Comparison of ENCODE assay signal across 8 cellular contexts in genomic region chr22:29635734-29636357, GRCh38. TPM values are rescaled to one million over a fixed set of nuclear protein-coding genes. Genes with fewer than 3 reads are reported as not detected.
A peak's percentile ranks its signal among the peaks of the same experiment; 100 is the strongest.
DNase-seq lines count a peak whose midpoint lies in the region; ATAC-seq and TF ChIP-seq lines count a peak whose summit lies in the region.

No MANE protein-coding gene starts in this region.

- H3K36me3 Mint-ChIP-seq in WTC11: peaks cover 17% of the 10 kb centered on the region

- no peak overlapping the region for H3K4me3 Mint-ChIP-seq in WTC11

- intact Hi-C loops in cardiac septum (cut with DNase I) (no loop called here), right cardiac atrium (cut with DNase I) (loop anchor here in 3 of 4 donors (10.0 kb wide), 2 partner anchors 369 to 449 kb away; partner anchors contain the start of gene HORMAD2 (in 3 of the 3))

- no peaks in the 10 kb centered on the region for H3K27me3 Mint-ChIP-seq in WTC11 (ENCODE audit: low read depth)

- H3K4me1 Mint-ChIP-seq in WTC11: peaks cover 3% of the 10 kb centered on the region; the same call in 1 of the 2 replicates

- H3K9me3 ChIP-seq in cardiac muscle cell (ENCODE audit: low read depth) (no peaks in the 10 kb centered on the region), right cardiac atrium (ENCODE audit: control insufficient read depth, low read length) (no peaks in the 10 kb centered on the region)

- H3K4me1 ChIP-seq in cardiac muscle cell (ENCODE audit: low read depth): no peaks in the 10 kb centered on the region
- peaks cover 6% of the 10 kb centered on the region for H3K4me1 ChIP-seq in right cardiac atrium (ENCODE audit: control insufficient read depth, insufficient read depth, low read length)

- DNase-seq in cardiac muscle cell (ENCODE audit: low read depth in 1 of 2, low spot score in 1 of 2): peak; percentile 61 to 74
- no peak for DNase-seq in cardiac septum (ENCODE audit: low spot score)
- peak; percentile 28 for DNase-seq in NCI-H2081 treated with DMSO at 0.1 percent for 48 hours (lab: John Stamatoyannopoulos, UW)
- no peak for DNase-seq in WTC11 (ENCODE audit: low spot score)
- no peak for DNase-seq in right cardiac atrium
- peak; percentile 82 for DNase-seq in superior temporal gyrus (ENCODE audit: extremely low spot score)

- POLR2A ChIA-PET in WTC11 (lab: Charles Lee): no interaction called here

- TF ChIP-seq CTCF in cardiac muscle cell (IDR thresholded peaks at IDR 0.05; ENCODE audit: low read depth, low read length): peak; percentile 64
- TF ChIP-seq CTCF in WTC11 (IDR thresholded peaks at IDR 0.05): peak; percentile 36

- H3K27me3 ChIP-seq in cardiac muscle cell (no peaks in the 10 kb centered on the region), right cardiac atrium (ENCODE audit: control insufficient read depth, insufficient read depth) (no peaks in the 10 kb centered on the region)

- no peaks in the 10 kb centered on the region for H3K9me3 Mint-ChIP-seq in WTC11

- peaks cover 3% of the 10 kb centered on the region for H3K36me3 ChIP-seq in cardiac muscle cell

- WGBS in right cardiac atrium: 37% methylated on average over 3 of the region's 3 CpGs

- ATAC-seq in WTC11: peak; percentile 90
- ATAC-seq in right cardiac atrium: peak; percentile 44 to 56
- no peak for ATAC-seq in HG03469 (IDR thresholded peaks at IDR 0.05; ENCODE audit: unreplicated experiment)
- ATAC-seq in GM18870 (IDR thresholded peaks at IDR 0.05; ENCODE audit: unreplicated experiment): no peak

- H3K4me3 ChIP-seq in cardiac muscle cell (no peak overlapping the region), right cardiac atrium (ENCODE audit: low read length) (no peak overlapping the region)

- H3K27ac Mint-ChIP-seq in WTC11: peak overlapping the region; percentile 39; the same call in 1 of the 2 replicates

- H3K27ac ChIP-seq in cardiac muscle cell: no peak overlapping the region
- H3K27ac ChIP-seq in right cardiac atrium (ENCODE audit: low read length): no peak overlapping the region

- CTCF ChIA-PET in WTC11 (lab: Charles Lee): interaction anchor here (0.6 to 3.9 kb wide), 28 partner anchors 10 to 455 kb away, joined by 3 to 37 read pairs (median 4); partner anchors contain the start of genes NF2, THOC5, UQCR10 and ZMAT5

TF ChIP-seq in WTC11, 78 proteins besides CTCF, POLR2A, EP300 and RAD21:
- TF ChIP-seq ZNF219 (CRISPR knock-in tag; IDR thresholded peaks at IDR 0.05; ENCODE audit: borderline replicate concordance): no peak
- no peak for TF ChIP-seq ZNF512 (CRISPR knock-in tag; IDR thresholded peaks at IDR 0.05; ENCODE audit: borderline replicate concordance)
- TF ChIP-seq E2F4 (CRISPR knock-in tag; IDR thresholded peaks at IDR 0.05; ENCODE audit: borderline replicate concordance, low read depth): no peak
- no peak for TF ChIP-seq PREB (CRISPR knock-in tag; IDR thresholded peaks at IDR 0.05; ENCODE audit: borderline replicate concordance)
- no peak for TF ChIP-seq ARID4B (CRISPR knock-in tag; IDR thresholded peaks at IDR 0.05; ENCODE audit: borderline replicate concordance)
- no peak for TF ChIP-seq MAX (CRISPR knock-in tag; IDR thresholded peaks at IDR 0.05)

RNA-seq across cellular contexts. Expression of gene NF2, which starts 32.4 kb away (rescaled TPM):
- total RNA-seq in cardiac muscle cell (39.0 and 40.2 TPM in 2 replicates), cardiac septum (43.4 TPM), WTC11 (2021) (56.2 to 56.9 TPM (median 56.8 TPM) in 3 replicates), right cardiac atrium (10 to 100 TPM; 45.8 to 53.9 (median 50.7) TPM)
- polyA plus RNA-seq in cardiac muscle cell (32.8 and 34.6 TPM in 2 replicates), right cardiac atrium (23.4 TPM)

RNA-seq across cellular contexts. Expression of gene NIPSNAP1, which starts 54.9 kb away (rescaled TPM):
- total RNA-seq in cardiac muscle cell: 137 and 153 TPM in 2 replicates
- polyA plus RNA-seq in cardiac muscle cell: 151 and 200 TPM in 2 replicates
- total RNA-seq in cardiac septum: 14.8 TPM
- 153 to 224 TPM (median 217 TPM) in 3 replicates for total RNA-seq in WTC11 (2021)
- 10 to 100 TPM; 16.6 to 29.2 (median 23.6) TPM for total RNA-seq in right cardiac atrium
- 22.7 TPM for polyA plus RNA-seq in right cardiac atrium

Comparison
In these comparisons a context has a peak if more than half of its experiments do, and no peak if none do; other contexts are left out.
1. DNase-seq: peak in cardiac muscle cell (2 of 2), NCI-H2081 treated with DMSO at 0.1 percent for 48 hours (single experiment) and superior temporal gyrus (single experiment); none in cardiac septum (single experiment), WTC11 (single experiment) and right cardiac atrium (0 of 3).
2. ATAC-seq: peak in WTC11 (single experiment) and right cardiac atrium (2 of 2); none in HG03469 (single experiment) and GM18870 (single experiment).